In genomic region chr4:140130677-140131076, GRCh38 we compare ENCODE assay signal across 1 cellular context.
TF ChIP-seq lines count a peak whose summit lies in the region.

No MANE protein-coding gene starts in this region.

TF ChIP-seq in HCT116, 20 proteins besides CTCF, POLR2A, EP300 and RAD21 (continued from another document):
- TF ChIP-seq ZBTB33 (IDR thresholded peaks at IDR 0.05; ENCODE audit: extremely low read depth, insufficient replicate concordance, low read length) (no peak), CBX3 (IDR thresholded peaks at IDR 0.05; ENCODE audit: low read depth) (peak; percentile 92), JUND (IDR thresholded peaks at IDR 0.05) (peak; percentile 95), ZNF274 (IDR thresholded peaks at IDR 0.05; ENCODE audit: low read depth, low read length) (no peak), ZFX (IDR thresholded peaks at IDR 0.05) (no peak), EZH2phosphoT487 (IDR thresholded peaks at IDR 0.05; ENCODE audit: borderline replicate concordance) (no peak), SRF (IDR thresholded peaks at IDR 0.05; ENCODE audit: low read depth) (peak; percentile 58; the same call in 1 of the 2 replicates)
